In genomic region chr19:345320-345879, GRCh38 we compare ENCODE assay signal across 1 cellular context.
TF ChIP-seq lines count a peak whose summit lies in the region.

No MANE protein-coding gene starts in this region.

TF ChIP-seq in HepG2, 621 proteins besides CTCF, POLR2A, EP300 and RAD21 (continued from another document):
- TF ChIP-seq LRRFIP1 (CRISPR knock-in tag; conservative IDR thresholded peaks at IDR 0.05) (no peak), ZNF784 (CRISPR knock-in tag; IDR thresholded peaks at IDR 0.05; ENCODE audit: borderline replicate concordance) (no peak), NFYC (CRISPR knock-in tag; IDR thresholded peaks at IDR 0.05) (no peak), ZNF891 (CRISPR knock-in tag; IDR thresholded peaks at IDR 0.05) (no peak), NAIF1 (CRISPR knock-in tag; IDR thresholded peaks at IDR 0.05; ENCODE audit: borderline replicate concordance) (no peak), RXRB (CRISPR knock-in tag; IDR thresholded peaks at IDR 0.05; ENCODE audit: borderline replicate concordance) (no peak), ZNF746 (CRISPR knock-in tag; IDR thresholded peaks at IDR 0.05) (no peak), BCL6 (CRISPR knock-in tag; IDR thresholded peaks at IDR 0.05) (no peak), EED (CRISPR knock-in tag; IDR thresholded peaks at IDR 0.05) (no peak), ZNF549 (CRISPR knock-in tag; IDR thresholded peaks at IDR 0.05) (no peak), ZNF652 (CRISPR knock-in tag; IDR thresholded peaks at IDR 0.05; ENCODE audit: borderline replicate concordance, low read depth) (no peak), ZSCAN5A (CRISPR knock-in tag; IDR thresholded peaks at IDR 0.05; ENCODE audit: borderline replicate concordance) (no peak), MBNL3 (CRISPR knock-in tag; conservative IDR thresholded peaks at IDR 0.05) (no peak), THRA (CRISPR knock-in tag; IDR thresholded peaks at IDR 0.05; ENCODE audit: borderline replicate concordance) (no peak), ATF4 (CRISPR knock-in tag; IDR thresholded peaks at IDR 0.05) (no peak), NFE2L2 (IDR thresholded peaks at IDR 0.05; ENCODE audit: low read length) (no peak)
TF ChIP-seq in HepG2: peak in this region for 7.
